Comparison of ENCODE assay signal across 8 cellular contexts in genomic region chr9:127608104-127608966, GRCh38. TPM values are rescaled to one million over a fixed set of nuclear protein-coding genes. Genes with fewer than 3 reads are reported as not detected.
DNase-seq lines count a peak whose midpoint lies in the region; ATAC-seq and TF ChIP-seq lines count a peak whose summit lies in the region.

No MANE protein-coding gene starts in this region.

- ATAC-seq in Right ventricle myocardium superior (ENCODE audit: poor library complexity) (peak; percentile 73), GM18519 (IDR thresholded peaks at IDR 0.05; ENCODE audit: low FRiP score, unreplicated experiment) (no peak)

- CTCF ChIA-PET in SK-N-SH (lab: Yijun Ruan, JAX) = interaction anchor here (0.6 to 4.1 kb wide), 16 partner anchors 10 to 313 kb away, joined by 3 to 32 read pairs (median 4); partner anchors contain the start of gene TOR2A

- H4K20me1 ChIP-seq in SK-N-SH (ENCODE audit: insufficient read depth) = no peaks in the 10 kb centered on the region

- POLR2A ChIA-PET in SK-N-SH (lab: Yijun Ruan, JAX) = interaction anchor here (1.4 to 2.1 kb wide), 3 partner anchors 53 to 126 kb away, joined by 7 to 14 read pairs (median 8); partner anchors contain the start of gene TOR2A

- intact Hi-C loops in Right ventricle myocardium superior (cut with DNase I) (no loop called here), ovary (cut with DNase I) (no loop called here)

- H3K9me3 ChIP-seq in SK-N-SH (no peaks in the 10 kb centered on the region), ovary (no peaks in the 10 kb centered on the region), thymus (ENCODE audit: control insufficient read depth) (no peaks in the 10 kb centered on the region)

- no peak for TF ChIP-seq RAD21 in SK-N-SH (IDR thresholded peaks at IDR 0.05; ENCODE audit: low read length)

- H3K4me1 Mint-ChIP-seq in activated naive CD4-positive, alpha-beta T cell treated with anti-CD3 and anti-CD28 coated beads, Interleukin-2, amount 50 U/mL, for 24 hours = peaks cover 28% of the 10 kb centered on the region

- no peak for TF ChIP-seq POLR2A in ovary (IDR thresholded peaks at IDR 0.05)

- H3K36me3 ChIP-seq in SK-N-SH (replicated peaks in 1 of 2; ENCODE audit: control insufficient read depth in 1 of 2, insufficient read depth in 2 of 2, low read length in 1 of 2) = no peaks in the 10 kb centered on the region
- no peaks in the 10 kb centered on the region for H3K36me3 ChIP-seq in ovary
- no peaks in the 10 kb centered on the region for H3K36me3 ChIP-seq in thymus (ENCODE audit: control insufficient read depth, insufficient read depth)

- H3F3A ChIP-seq in SK-N-SH (replicated peaks; ENCODE audit: insufficient read depth) = no peaks in the 10 kb centered on the region

- no peak overlapping the region for H3K9ac ChIP-seq in SK-N-SH

- DNase-seq in DMS53 treated with DMSO at 0.1 percent for 48 hours (lab: John Stamatoyannopoulos, UW; ENCODE audit: unreplicated experiment) (peak; percentile 94), NCI-H1048 (lab: John Stamatoyannopoulos, UW) (peak; percentile 78), SK-N-SH (peak; percentile 94), Right ventricle myocardium superior (peak; percentile 83), ovary (peak; percentile 82 to 88 (median 86))

- peak overlapping the region; percentile 74 for H3K4me2 ChIP-seq in SK-N-SH

- no peaks in the 10 kb centered on the region for H3K9me3 Mint-ChIP-seq in activated naive CD4-positive, alpha-beta T cell treated with anti-CD3 and anti-CD28 coated beads, Interleukin-2, amount 50 U/mL, for 24 hours

- H3K27ac Mint-ChIP-seq in activated naive CD4-positive, alpha-beta T cell treated with anti-CD3 and anti-CD28 coated beads, Interleukin-2, amount 50 U/mL, for 24 hours = peak overlapping the region; percentile 46

- H3K27ac ChIP-seq in SK-N-SH (ENCODE audit: low read depth in 2 of 2, low read length in 1 of 2) = peak overlapping the region in 1 of 2 experiments; percentile 89; a peak in 2 of 4 replicates
- peak overlapping the region; percentile 28 to 80 for H3K27ac ChIP-seq in ovary
- H3K27ac ChIP-seq in thymus (ENCODE audit: low read depth) = no peak overlapping the region

- H3K4me1 ChIP-seq in SK-N-SH (ENCODE audit: control insufficient read depth in 1 of 2, insufficient read depth in 2 of 2, low read depth in 1 of 2, low read length in 1 of 2) = peaks cover 0 to 25% of the 10 kb centered on the region in 2 experiments; a peak in 2 of 4 replicates
- H3K4me1 ChIP-seq in ovary (ENCODE audit: insufficient read depth) = peaks cover 8% of the 10 kb centered on the region
- H3K4me1 ChIP-seq in thymus (ENCODE audit: control insufficient read depth, insufficient read depth, low read length) = peaks cover 18% of the 10 kb centered on the region

- no peaks in the 10 kb centered on the region for H3K36me3 Mint-ChIP-seq in activated naive CD4-positive, alpha-beta T cell treated with anti-CD3 and anti-CD28 coated beads, Interleukin-2, amount 50 U/mL, for 24 hours

- TF ChIP-seq EP300 in SK-N-SH (IDR thresholded peaks at IDR 0.05; ENCODE audit: borderline replicate concordance in 1 of 2, low read depth in 1 of 2, low read length in 1 of 2) = no peak
- TF ChIP-seq EP300 in ovary (IDR thresholded peaks at IDR 0.05) = no peak

- H3K27me3 ChIP-seq in SK-N-SH (ENCODE audit: insufficient read depth) (no peaks in the 10 kb centered on the region), ovary (no peaks in the 10 kb centered on the region), thymus (ENCODE audit: control insufficient read depth, insufficient read depth) (peaks cover 11% of the 10 kb centered on the region)

- no peaks in the 10 kb centered on the region for H3K9me2 ChIP-seq in SK-N-SH

- TF ChIP-seq CTCF in SK-N-SH (IDR thresholded peaks at IDR 0.05) (no peak), ovary (IDR thresholded peaks at IDR 0.05) (no peak)

- WGBS in SK-N-SH (ENCODE audit: low lambda C conversion rate) = 18% methylated on average over 25 of the region's 55 CpGs
- WGBS in ovary, 3 donors = 1 to 2% (median 2%) methylated on average over 50 to 55 of the region's 55 CpGs
- under 1% methylated on average over 55 of the region's 55 CpGs for WGBS in thymus

- H3K27me3 Mint-ChIP-seq in activated naive CD4-positive, alpha-beta T cell treated with anti-CD3 and anti-CD28 coated beads, Interleukin-2, amount 50 U/mL, for 24 hours = peaks cover 3% of the 10 kb centered on the region

- H3K4me3 ChIP-seq in SK-N-SH (ENCODE audit: low read depth in 2 of 2, low read length in 1 of 2) (peak overlapping the region; percentile 48 to 53), ovary (peak overlapping the region; percentile 25), thymus (ENCODE audit: low read length) (peak overlapping the region; percentile 11)

- peak overlapping the region; percentile 27; the same call in 1 of the 2 replicates for H2AFZ ChIP-seq in SK-N-SH (ENCODE audit: low read depth)

- peaks cover 5% of the 10 kb centered on the region; the same call in 1 of the 2 replicates for H3K79me2 ChIP-seq in SK-N-SH (ENCODE audit: insufficient read depth)

- peak overlapping the region; percentile 90 for H3K4me3 Mint-ChIP-seq in activated naive CD4-positive, alpha-beta T cell treated with anti-CD3 and anti-CD28 coated beads, Interleukin-2, amount 50 U/mL, for 24 hours

TF ChIP-seq in SK-N-SH, 30 proteins besides CTCF, POLR2A, EP300 and RAD21 (continues in another document):
- TF ChIP-seq GATA2 (CRISPR knock-in tag; IDR thresholded peaks at IDR 0.05) (no peak), EZH2phosphoT487 (IDR thresholded peaks at IDR 0.05; ENCODE audit: borderline replicate concordance, low read depth) (no peak), MEF2A (IDR thresholded peaks at IDR 0.05; ENCODE audit: borderline replicate concordance, low read depth) (no peak), CHD2 (IDR thresholded peaks at IDR 0.05; ENCODE audit: low read length, partially characterized antibody) (no peak), TCF12 (IDR thresholded peaks at IDR 0.05) (no peak), FOXM1 (IDR thresholded peaks at IDR 0.05; ENCODE audit: low read depth) (no peak), GABPA (IDR thresholded peaks at IDR 0.05; ENCODE audit: low read depth) (no peak), POLR2AphosphoS5 (IDR thresholded peaks at IDR 0.05; ENCODE audit: low read depth, low read length) (no peak), ELF1 (IDR thresholded peaks at IDR 0.05) (no peak), ZBTB33 (IDR thresholded peaks at IDR 0.05; ENCODE audit: borderline replicate concordance, low read depth) (no peak), MAX (IDR thresholded peaks at IDR 0.05; ENCODE audit: low read depth) (peak; percentile 89), USF2 (IDR thresholded peaks at IDR 0.05; ENCODE audit: borderline replicate concordance, low read depth, low read length) (peak; percentile 76; the same call in 1 of the 2 replicates), RCOR1 (IDR thresholded peaks at IDR 0.05; ENCODE audit: low read length) (no peak)

RNA-seq across cellular contexts. Expression of gene STXBP1, which starts 3.7 kb away (rescaled TPM):
- polyA plus RNA-seq in SK-N-SH (2012; rRNA removed) (33.0 and 44.3 TPM in 2 replicates), ovary (10 to 100 TPM; 18.8 to 84.2 TPM), thymus (10.2 TPM)
- polyA plus RNA-seq in SK-N-SH (2012; cell fraction: cytosol; rRNA removed) = 39.2 and 49.4 TPM in 2 replicates
- polyA plus RNA-seq in SK-N-SH (2012; cell fraction: nucleus; rRNA removed) = 61.1 and 68.8 TPM in 2 replicates
- total RNA-seq in Right ventricle myocardium superior (50.9 TPM), ovary (100 to 1,000 TPM in 1 of 7 donors, 10 to 100 TPM in 6; 46.8 to 102 (median 75.7) TPM)
